11 cellular contexts compared by ENCODE assay signal in the genomic region with DNA sequence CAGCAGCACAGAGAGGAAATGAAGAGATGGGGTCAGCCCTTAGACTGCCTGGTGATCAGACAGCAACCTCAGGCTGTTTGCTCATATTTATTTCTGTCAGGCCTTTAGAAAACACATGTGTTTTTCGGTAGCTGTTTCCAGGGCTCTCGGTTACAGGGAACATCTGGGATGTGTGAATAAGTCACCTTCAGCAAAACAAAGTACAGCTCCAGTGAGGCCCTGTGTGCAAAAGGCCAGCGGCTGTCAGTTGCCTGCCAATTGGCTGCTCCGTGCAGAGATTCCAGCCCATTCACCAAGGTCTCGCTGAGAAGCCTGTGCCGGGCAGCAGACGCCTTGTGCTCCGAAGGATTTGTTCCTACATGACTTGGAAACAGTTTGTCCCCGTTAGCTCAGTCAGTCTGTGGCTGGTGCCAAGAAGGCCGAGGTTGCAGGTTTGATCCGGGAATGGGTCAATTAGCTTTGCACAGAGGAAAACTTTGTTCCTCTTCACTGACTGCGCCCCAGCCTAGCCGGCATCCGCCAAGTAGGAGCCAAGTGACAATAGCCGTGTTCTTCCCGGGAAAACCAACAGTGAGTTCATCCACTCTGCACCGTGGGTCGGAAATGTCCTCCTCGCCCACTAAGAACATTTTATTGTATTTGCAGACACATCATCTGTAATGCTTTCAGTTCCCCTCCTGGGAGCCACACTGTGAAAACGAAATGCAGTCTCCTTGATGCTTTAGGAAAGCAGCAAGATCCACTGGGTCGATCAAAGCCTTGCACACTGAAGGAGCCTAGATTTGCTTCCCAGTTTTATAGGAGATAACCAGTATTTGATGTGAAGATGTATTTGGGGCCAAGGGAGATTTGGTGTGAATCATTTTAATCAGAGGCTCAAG.
A peak's percentile ranks its signal among the peaks of the same experiment; 100 is the strongest.
DNase-seq lines count a peak whose midpoint lies in the region; ATAC-seq and TF ChIP-seq lines count a peak whose summit lies in the region.
"Had no signal": no experiment of that assay in that cellular context is flagged by ENCODE, and none has a peak within 500 bp of the region (broad histone marks: within the 10 kb centered on the region; RNA-seq: fewer than 3 reads in every experiment).

No MANE protein-coding gene starts in this region.

- H3K9me3 Mint-ChIP-seq in CD4-positive, alpha-beta memory T cell = peaks cover 0 to 4% (median under 1%) of the 10 kb centered on the region in 8 donors
- no peaks in the 10 kb centered on the region for H3K9me3 Mint-ChIP-seq in activated CD4-positive, alpha-beta T cell treated with anti-CD3 and anti-CD28 coated beads for 36 hours (ENCODE audit: low read depth)
- H3K9me3 Mint-ChIP-seq: activated CD4-positive, alpha-beta memory T cell treated with anti-CD3 and anti-CD28 coated beads, Interleukin-2, amount 10 ng/mL, durations not matched to agents 7 days and 5 days had no signal

- DNase-seq in MV-4-11 (lab: John Stamatoyannopoulos, UW) (peak; percentile 31), esophagus muscularis mucosa (ENCODE audit: extremely low spot score) (peak; percentile 96), lower lobe of right lung (no peak), NCI-H748 (lab: John Stamatoyannopoulos, UW; ENCODE audit: unreplicated experiment) (no peak), GF-D8 (lab: John Stamatoyannopoulos, UW) (no peak)
- no peak for DNase-seq in CD4-positive, alpha-beta memory T cell
- no peak for DNase-seq in activated CD4-positive, alpha-beta T cell treated with anti-CD3 and anti-CD28 coated beads for 36 hours
- DNase-seq: activated CD4-positive, alpha-beta memory T cell treated with anti-CD3 and anti-CD28 coated beads, Interleukin-2, amount 10 ng/mL, durations not matched to agents 7 days and 5 days; DMS53; NCI-H1105 had no signal

- H3K27ac ChIP-seq in esophagus muscularis mucosa (replicated peaks in 1 of 4) (peak overlapping the region; percentile 51 to 78 (median 75)), lower lobe of right lung (no peak overlapping the region), subcutaneous abdominal adipose tissue (ENCODE audit: low read depth, low read length) (peak overlapping the region; percentile 75)
- H3K27ac ChIP-seq in CD4-positive, alpha-beta memory T cell (ENCODE audit: low read depth, low read length) = no peak overlapping the region

- H3K4me1 ChIP-seq in esophagus muscularis mucosa (peaks cover 15 to 33% (median 30%) of the 10 kb centered on the region in 4 donors), lower lobe of right lung (no peaks in the 10 kb centered on the region), subcutaneous abdominal adipose tissue (ENCODE audit: control insufficient read depth in 5 of 5, insufficient read depth in 5 of 5, low read length in 5 of 5) (peaks cover 4 to 23% (median 17%) of the 10 kb centered on the region in 5 donors)
- no peaks in the 10 kb centered on the region for H3K4me1 ChIP-seq in CD4-positive, alpha-beta memory T cell (ENCODE audit: insufficient read depth, low read length)

- no peaks in the 10 kb centered on the region for H3K36me3 Mint-ChIP-seq in CD4-positive, alpha-beta memory T cell
- no peaks in the 10 kb centered on the region for H3K36me3 Mint-ChIP-seq in activated CD4-positive, alpha-beta T cell treated with anti-CD3 and anti-CD28 coated beads for 36 hours (ENCODE audit: low read depth)

- CTCF ChIA-PET in CD4-positive, alpha-beta memory T cell (lab: Charles Lee; ENCODE audit: partially characterized antibody) = no interaction called here
- CTCF ChIA-PET in activated CD4-positive, alpha-beta T cell treated with anti-CD3 and anti-CD28 coated beads for 36 hours (lab: Charles Lee) = no interaction called here

- H3K4me3 Mint-ChIP-seq in CD4-positive, alpha-beta memory T cell = no peak overlapping the region
- no peak overlapping the region for H3K4me3 Mint-ChIP-seq in activated CD4-positive, alpha-beta T cell treated with anti-CD3 and anti-CD28 coated beads for 36 hours
- H3K4me3 Mint-ChIP-seq: activated CD4-positive, alpha-beta memory T cell treated with anti-CD3 and anti-CD28 coated beads, Interleukin-2, amount 10 ng/mL, durations not matched to agents 7 days and 5 days had no signal

- H3K9ac ChIP-seq in subcutaneous abdominal adipose tissue (ENCODE audit: low read length in 5 of 5) = peak overlapping the region in 2 of 5 donors; percentile 3 to 27

- TF ChIP-seq POLR2A in esophagus muscularis mucosa (IDR thresholded peaks at IDR 0.05; ENCODE audit: low read depth) = no peak

- 35% methylated on average over 21 of the region's 21 CpGs for WGBS in esophagus muscularis mucosa

- H3K27me3 Mint-ChIP-seq in CD4-positive, alpha-beta memory T cell = peaks cover 0 to 4% of the 10 kb centered on the region in 2 donors
- H3K27me3 Mint-ChIP-seq in activated CD4-positive, alpha-beta T cell treated with anti-CD3 and anti-CD28 coated beads for 36 hours = peaks cover 9% of the 10 kb centered on the region
- H3K27me3 Mint-ChIP-seq: activated CD4-positive, alpha-beta memory T cell treated with anti-CD3 and anti-CD28 coated beads, Interleukin-2, amount 10 ng/mL, durations not matched to agents 7 days and 5 days had no signal

- H3K36me3 ChIP-seq in esophagus muscularis mucosa (no peaks in the 10 kb centered on the region), lower lobe of right lung (no peaks in the 10 kb centered on the region), subcutaneous abdominal adipose tissue (ENCODE audit: control insufficient read depth in 5 of 5, insufficient read depth in 5 of 5, low read length in 5 of 5) (no peaks in the 10 kb centered on the region)
- no peaks in the 10 kb centered on the region for H3K36me3 ChIP-seq in CD4-positive, alpha-beta memory T cell (ENCODE audit: insufficient read depth, low read length)

- peak overlapping the region in 3 of 4 donors; percentile 2 to 8 (median 3) for H3K4me3 ChIP-seq in esophagus muscularis mucosa
- H3K4me3 ChIP-seq in lower lobe of right lung = no peak overlapping the region
- peak overlapping the region; percentile 8 to 64 (median 25) for H3K4me3 ChIP-seq in subcutaneous abdominal adipose tissue (ENCODE audit: low read depth in 1 of 5, low read length in 5 of 5)
- no peak overlapping the region for H3K4me3 ChIP-seq in CD4-positive, alpha-beta memory T cell (ENCODE audit: low read length in 2 of 2)

- peak; percentile 66 for TF ChIP-seq EP300 in esophagus muscularis mucosa (IDR thresholded peaks at IDR 0.05)

- H3K9me3 ChIP-seq in esophagus muscularis mucosa (no peaks in the 10 kb centered on the region), lower lobe of right lung (no peaks in the 10 kb centered on the region), subcutaneous abdominal adipose tissue (ENCODE audit: control insufficient read depth in 5 of 5, low read length in 5 of 5) (peaks cover 0 to 4% (median 0%) of the 10 kb centered on the region in 5 donors)
- no peaks in the 10 kb centered on the region for H3K9me3 ChIP-seq in CD4-positive, alpha-beta memory T cell (ENCODE audit: control insufficient read depth in 1 of 2, low read length in 2 of 2)

- POLR2A ChIA-PET in CD4-positive, alpha-beta memory T cell (lab: Charles Lee; ENCODE audit: partially characterized antibody) = no interaction called here
- POLR2A ChIA-PET in activated CD4-positive, alpha-beta T cell treated with anti-CD3 and anti-CD28 coated beads for 36 hours (lab: Charles Lee) = no interaction called here

- H3K27ac Mint-ChIP-seq in CD4-positive, alpha-beta memory T cell = no peak overlapping the region
- no peak overlapping the region for H3K27ac Mint-ChIP-seq in activated CD4-positive, alpha-beta T cell treated with anti-CD3 and anti-CD28 coated beads for 36 hours
- H3K27ac Mint-ChIP-seq: activated CD4-positive, alpha-beta memory T cell treated with anti-CD3 and anti-CD28 coated beads, Interleukin-2, amount 10 ng/mL, durations not matched to agents 7 days and 5 days had no signal

- intact Hi-C loops in esophagus muscularis mucosa (cut with DNase I) = no loop called here
- intact Hi-C loops in lower lobe of right lung (cut with DNase I) = no loop called here
- intact Hi-C loops in CD4-positive, alpha-beta memory T cell (cut with micrococcal nuclease) = no loop called here
- intact Hi-C loops in activated CD4-positive, alpha-beta T cell treated with anti-CD3 and anti-CD28 coated beads for 36 hours (cut with DNase I, micrococcal nuclease) = no loop called here

- peak; percentile 21 to 27 for ATAC-seq in lower lobe of right lung
- ATAC-seq in activated CD4-positive, alpha-beta T cell treated with anti-CD3 and anti-CD28 coated beads for 36 hours = no peak

- H3K4me1 Mint-ChIP-seq in CD4-positive, alpha-beta memory T cell = no peaks in the 10 kb centered on the region
- H3K4me1 Mint-ChIP-seq in activated CD4-positive, alpha-beta T cell treated with anti-CD3 and anti-CD28 coated beads for 36 hours = no peaks in the 10 kb centered on the region
- H3K4me1 Mint-ChIP-seq: activated CD4-positive, alpha-beta memory T cell treated with anti-CD3 and anti-CD28 coated beads, Interleukin-2, amount 10 ng/mL, durations not matched to agents 7 days and 5 days had no signal

- TF ChIP-seq CTCF in esophagus muscularis mucosa (IDR thresholded peaks at IDR 0.05) (no peak), lower lobe of right lung (IDR thresholded peaks at IDR 0.05) (no peak)

- H3K27me3 ChIP-seq in esophagus muscularis mucosa (no peaks in the 10 kb centered on the region), lower lobe of right lung (ENCODE audit: low read depth) (no peaks in the 10 kb centered on the region), subcutaneous abdominal adipose tissue (ENCODE audit: control insufficient read depth in 5 of 5, insufficient read depth in 4 of 5, low read length in 5 of 5) (no peaks in the 10 kb centered on the region)
- H3K27me3 ChIP-seq in CD4-positive, alpha-beta memory T cell (ENCODE audit: insufficient read depth, low read length) = no peaks in the 10 kb centered on the region

Comparison
In these comparisons a context has a peak if more than half of its experiments do, and no peak if none do; other contexts are left out.
1. DNase-seq: peak in MV-4-11 (single experiment) and esophagus muscularis mucosa (single experiment); none in lower lobe of right lung (single experiment), NCI-H748 (single experiment), CD4-positive, alpha-beta memory T cell (0 of 5), activated CD4-positive, alpha-beta T cell treated with anti-CD3 and anti-CD28 coated beads for 36 hours (single experiment) and GF-D8 (single experiment).
2. H3K27ac ChIP-seq: peak in esophagus muscularis mucosa (4 of 4) and subcutaneous abdominal adipose tissue (single experiment); none in lower lobe of right lung (single experiment) and CD4-positive, alpha-beta memory T cell (single experiment).
3. H3K4me3 ChIP-seq: peak in esophagus muscularis mucosa (3 of 4) and subcutaneous abdominal adipose tissue (5 of 5); none in lower lobe of right lung (single experiment) and CD4-positive, alpha-beta memory T cell (0 of 2).